ENCODE assay signal across 18 cellular contexts in the genomic region with DNA sequence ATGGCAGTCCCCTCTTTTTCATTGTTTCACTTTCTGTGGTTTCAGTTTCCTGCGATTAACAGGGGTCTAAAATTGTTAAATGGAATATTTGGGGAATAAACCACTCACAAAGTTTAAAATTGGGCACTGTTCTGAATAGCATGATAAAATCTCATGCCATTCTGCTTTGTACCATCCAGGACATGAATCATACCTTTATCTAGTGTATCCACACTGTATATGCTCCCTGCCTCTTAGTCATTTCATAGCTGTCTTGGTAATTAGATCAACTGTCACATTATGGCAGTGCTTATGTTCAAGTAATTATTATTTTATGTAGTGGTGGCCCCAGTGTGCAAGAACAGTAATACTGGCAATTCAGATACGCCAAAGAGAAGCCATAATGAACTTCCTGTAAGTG.
"Had no signal": no experiment of that assay in that cellular context is flagged by ENCODE, and none has a peak within 500 bp of the region (broad histone marks: within the 10 kb centered on the region; RNA-seq: fewer than 3 reads in every experiment).

No MANE protein-coding gene starts in this region.

- DNase-seq: activated CD4-positive, alpha-beta T cell treated with anti-CD3 and anti-CD28 coated beads, Interleukin-2, amount 50 U/mL, for 48 hours; activated gamma-delta T cell; amniotic stem cell; caudate nucleus; colonic mucosa; endodermal cell; foreskin melanocyte; head of caudate nucleus; left ventricle myocardium superior; mesenchymal stem cell; mucosa of descending colon; naive B cell; T-cell; uterus had no signal

- H3K4me3 ChIP-seq: colonic mucosa, mucosa of descending colon, right atrium auricular region, tibial nerve, uterus had no signal

- H3K27ac ChIP-seq: colonic mucosa, right atrium auricular region, tibial nerve, uterus, VCaP had no signal

- H3K9me3 ChIP-seq: colonic mucosa, mucosa of descending colon, right atrium auricular region, tibial nerve, uterus had no signal

- H3K36me3 ChIP-seq: colonic mucosa, right atrium auricular region, tibial nerve, uterus had no signal

- ATAC-seq: activated naive CD4-positive, alpha-beta T cell treated with anti-CD3 and anti-CD28 coated beads, Interleukin-2, amount 50 U/mL, for 72 hours; left ventricle myocardium superior; mucosa of descending colon; T-cell had no signal

- H3K27me3 ChIP-seq: colonic mucosa, right atrium auricular region, tibial nerve, uterus had no signal

- H3K4me1 ChIP-seq: colonic mucosa, right atrium auricular region, tibial nerve, uterus had no signal
